1 cellular context compared by ENCODE assay signal in the genomic region with DNA sequence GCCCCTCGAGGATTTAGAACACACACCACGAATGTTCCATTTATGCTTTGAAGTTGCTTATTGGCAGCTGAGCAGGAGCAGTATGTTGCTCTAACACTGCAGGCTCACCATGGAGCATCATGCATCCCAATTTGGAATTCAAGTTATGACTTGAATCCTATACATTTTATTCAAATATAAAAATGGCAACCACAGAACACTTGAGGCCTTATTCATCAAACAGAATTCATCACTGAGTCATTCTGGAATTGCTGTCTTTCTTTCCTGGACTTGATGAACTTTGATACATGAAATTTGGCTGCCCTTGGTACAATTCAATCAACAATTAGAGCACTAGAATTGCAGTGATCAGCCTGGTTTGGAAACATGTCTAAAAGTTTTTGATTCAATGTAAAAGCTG.
TF ChIP-seq lines count a peak whose summit lies in the region.

No MANE protein-coding gene starts in this region.

TF ChIP-seq in SK-N-SH treated with all-trans-retinoic acid at 6 μM for 48 hours, 23 proteins besides CTCF, POLR2A, EP300 and RAD21 (continued from another document):
- TF ChIP-seq ESRRG (CRISPR knock-in tag; IDR thresholded peaks at IDR 0.05) (no peak), ZFP3 (CRISPR knock-in tag; IDR thresholded peaks at IDR 0.05) (no peak), RARB (CRISPR knock-in tag; IDR thresholded peaks at IDR 0.05) (no peak), PPARA (CRISPR knock-in tag; IDR thresholded peaks at IDR 0.05; ENCODE audit: borderline replicate concordance) (no peak), SNAI2 (CRISPR knock-in tag; IDR thresholded peaks at IDR 0.05) (no peak), ZNF565 (CRISPR knock-in tag; conservative IDR thresholded peaks at IDR 0.05; ENCODE audit: low read depth) (no peak)
- TF ChIP-seq, protein P1, sequence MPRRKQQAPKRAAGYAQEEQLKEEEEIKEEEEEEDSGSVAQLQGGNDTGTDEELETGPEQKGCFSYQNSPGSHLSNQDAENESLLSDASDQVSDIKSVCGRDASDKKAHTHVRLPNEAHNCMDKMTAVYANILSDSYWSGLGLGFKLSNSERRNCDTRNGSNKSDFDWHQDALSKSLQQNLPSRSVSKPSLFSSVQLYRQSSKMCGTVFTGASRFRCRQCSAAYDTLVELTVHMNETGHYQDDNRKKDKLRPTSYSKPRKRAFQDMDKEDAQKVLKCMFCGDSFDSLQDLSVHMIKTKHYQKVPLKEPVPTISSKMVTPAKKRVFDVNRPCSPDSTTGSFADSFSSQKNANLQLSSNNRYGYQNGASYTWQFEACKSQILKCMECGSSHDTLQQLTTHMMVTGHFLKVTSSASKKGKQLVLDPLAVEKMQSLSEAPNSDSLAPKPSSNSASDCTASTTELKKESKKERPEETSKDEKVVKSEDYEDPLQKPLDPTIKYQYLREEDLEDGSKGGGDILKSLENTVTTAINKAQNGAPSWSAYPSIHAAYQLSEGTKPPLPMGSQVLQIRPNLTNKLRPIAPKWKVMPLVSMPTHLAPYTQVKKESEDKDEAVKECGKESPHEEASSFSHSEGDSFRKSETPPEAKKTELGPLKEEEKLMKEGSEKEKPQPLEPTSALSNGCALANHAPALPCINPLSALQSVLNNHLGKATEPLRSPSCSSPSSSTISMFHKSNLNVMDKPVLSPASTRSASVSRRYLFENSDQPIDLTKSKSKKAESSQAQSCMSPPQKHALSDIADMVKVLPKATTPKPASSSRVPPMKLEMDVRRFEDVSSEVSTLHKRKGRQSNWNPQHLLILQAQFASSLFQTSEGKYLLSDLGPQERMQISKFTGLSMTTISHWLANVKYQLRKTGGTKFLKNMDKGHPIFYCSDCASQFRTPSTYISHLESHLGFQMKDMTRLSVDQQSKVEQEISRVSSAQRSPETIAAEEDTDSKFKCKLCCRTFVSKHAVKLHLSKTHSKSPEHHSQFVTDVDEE (CRISPR knock-in tag; IDR thresholded peaks at IDR 0.05), result no peak
